26 cellular contexts compared by ENCODE assay signal in genomic region chr11:29641201-29641600, GRCh38.
DNase-seq lines count a peak whose midpoint lies in the region; ATAC-seq and TF ChIP-seq lines count a peak whose summit lies in the region.
"Had no signal": no experiment of that assay in that cellular context is flagged by ENCODE, and none has a peak within 500 bp of the region (broad histone marks: within the 10 kb centered on the region; RNA-seq: fewer than 3 reads in every experiment).

No MANE protein-coding gene starts in this region.

- intact Hi-C loops in lower lobe of right lung (cut with DNase I) = no loop called here

- no peaks in the 10 kb centered on the region for H3K27me3 ChIP-seq in lower lobe of right lung (ENCODE audit: low read depth)
- H3K27me3 ChIP-seq: colonic mucosa, transverse colon had no signal

- DNase-seq in ELR (ENCODE audit: low read depth) = peak; percentile 2
- DNase-seq in NCI-H226 = peak; percentile 82
- DNase-seq in caudate nucleus (lab: John Stamatoyannopoulos, UW) = peak in 2 of 61 donors; percentile 21 to 48
- no peak for DNase-seq in omental fat pad (ENCODE audit: low spot score)
- DNase-seq in lower lobe of right lung = no peak
- no peak for DNase-seq in NCI-H2029 (lab: John Stamatoyannopoulos, UW)
- no peak for DNase-seq in NCI-H146 (lab: John Stamatoyannopoulos, UW)
- DNase-seq: activated naive CD4-positive, alpha-beta T cell; activated T-cell treated with anti-CD3 and anti-CD28 coated beads, Interleukin-2, amount 50 U/mL, for 72 hours; colonic mucosa; effector CD8-positive, alpha-beta T cell; erythroblast; foreskin melanocyte; Kasumi-1; naive B cell; NCI-H1048; NCI-H1694 treated with DMSO at 0.1 percent for 48 hours; NCI-H526; NK-92 treated with Interleukin-12 subunit alpha and Interleukin-12 subunit beta, amount 100 ng/mL, for 24 hours; nucleus accumbens; PC-9; SHP77 treated with DMSO at 0.1 percent for 48 hours; transverse colon had no signal

- H3K9me3 ChIP-seq in lower lobe of right lung = no peaks in the 10 kb centered on the region
- H3K9me3 ChIP-seq: colonic mucosa, transverse colon had no signal

- no peak overlapping the region for H3K4me3 ChIP-seq in lower lobe of right lung
- H3K4me3 ChIP-seq: colonic mucosa, PC-9, transverse colon had no signal

- H3K27ac ChIP-seq in caudate nucleus (ENCODE audit: low read depth, low read length) (peak overlapping the region; percentile 79), lower lobe of right lung (no peak overlapping the region)
- H3K27ac ChIP-seq: C4-2B, colonic mucosa, PC-9, transverse colon had no signal

- no peaks in the 10 kb centered on the region for H3K4me1 ChIP-seq in lower lobe of right lung
- H3K4me1 ChIP-seq: colonic mucosa, transverse colon had no signal

- peak; percentile 66 for ATAC-seq in omental fat pad (ENCODE audit: low FRiP score)
- ATAC-seq in lower lobe of right lung = no peak
- no peak for ATAC-seq in HG03378 (IDR thresholded peaks at IDR 0.05; ENCODE audit: unreplicated experiment)
- ATAC-seq: activated T-cell treated with anti-CD3 and anti-CD28 coated beads, Interleukin-2, amount 50 U/mL, for 72 hours; left lobe of liver had no signal

- no peaks in the 10 kb centered on the region for H3K36me3 ChIP-seq in lower lobe of right lung
- H3K36me3 ChIP-seq: colonic mucosa, transverse colon had no signal

- TF ChIP-seq CTCF in omental fat pad (IDR thresholded peaks at IDR 0.05) = no peak
- TF ChIP-seq CTCF in lower lobe of right lung (IDR thresholded peaks at IDR 0.05) = no peak

Comparison
In these comparisons a context has a peak if more than half of its experiments do, and no peak if none do; other contexts are left out.
1. DNase-seq: peak in ELR (single experiment) and NCI-H226 (single experiment); none in omental fat pad (single experiment), lower lobe of right lung (single experiment), NCI-H2029 (single experiment) and NCI-H146 (single experiment).